10 cellular contexts compared by ENCODE assay signal in the genomic region with DNA sequence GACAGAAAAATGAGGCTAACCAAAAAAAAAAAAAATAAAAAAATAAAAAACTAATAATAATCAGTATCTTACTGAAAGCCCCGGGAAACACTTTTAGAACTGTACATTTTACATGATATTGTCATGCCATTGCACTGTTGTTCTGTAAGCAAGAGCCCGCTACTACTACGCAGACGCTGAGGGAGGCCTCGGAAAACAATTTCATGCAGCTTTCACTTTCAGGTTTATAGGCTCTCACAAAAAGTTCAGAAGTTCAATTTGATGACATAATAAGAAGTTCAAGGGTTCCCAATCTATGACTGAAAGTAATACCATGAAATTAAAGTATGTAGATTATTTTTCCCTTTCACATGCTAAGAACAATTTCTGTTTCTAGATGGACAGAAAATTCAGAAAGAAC.
DNase-seq lines count a peak whose midpoint lies in the region; ATAC-seq, FAIRE-seq and TF ChIP-seq lines count a peak whose summit lies in the region.
"Had no signal": no experiment of that assay in that cellular context is flagged by ENCODE, and none has a peak within 500 bp of the region (broad histone marks: within the 10 kb centered on the region; RNA-seq: fewer than 3 reads in every experiment).

No MANE protein-coding gene starts in this region.

- POLR2A ChIA-PET in activated CD8-positive, alpha-beta T cell treated with anti-CD3 and anti-CD28 coated beads, Interleukin-2, amount 10 ng/mL, durations not matched to agents 7 days and 5 days (lab: Charles Lee): no interaction called here

- H3K4me3 Mint-ChIP-seq in activated CD8-positive, alpha-beta T cell treated with anti-CD3 and anti-CD28 coated beads, Interleukin-2, amount 10 ng/mL, durations not matched to agents 7 days and 5 days: peak overlapping the region; percentile 35

- H3K27ac ChIP-seq in small intestine (ENCODE audit: low read depth in 1 of 2, low read length in 1 of 2): no peak overlapping the region
- H3K27ac ChIP-seq in brain microvascular endothelial cell: no peak overlapping the region

- H3K9me3 Mint-ChIP-seq in activated CD8-positive, alpha-beta T cell treated with anti-CD3 and anti-CD28 coated beads, Interleukin-2, amount 10 ng/mL, durations not matched to agents 7 days and 5 days (ENCODE audit: insufficient read depth): no peaks in the 10 kb centered on the region

- peak; percentile 84 for FAIRE-seq in small intestine (lab: Jason Lieb, UNC)

- CTCF ChIA-PET in activated CD8-positive, alpha-beta T cell treated with anti-CD3 and anti-CD28 coated beads, Interleukin-2, amount 10 ng/mL, durations not matched to agents 7 days and 5 days (lab: Charles Lee): no interaction called here

- H3K36me3 Mint-ChIP-seq in activated CD8-positive, alpha-beta T cell treated with anti-CD3 and anti-CD28 coated beads, Interleukin-2, amount 10 ng/mL, durations not matched to agents 7 days and 5 days (ENCODE audit: low read depth): no peaks in the 10 kb centered on the region

- peak; percentile 5 for DNase-seq in stimulated activated CD4-positive, alpha-beta T cell treated with anti-CD3 and anti-CD28 coated beads, Interleukin-15, amount 100 ng/mL, for 24 hours
- no peak for DNase-seq in stimulated activated CD4-positive, alpha-beta T cell treated with anti-CD3 and anti-CD28 coated beads, Interleukin-2, amount 100 ng/mL, for 48 hours
- peak; percentile 35 for DNase-seq in activated CD8-positive, alpha-beta T cell treated with anti-CD3 and anti-CD28 coated beads, Interleukin-2, amount 10 ng/mL, durations not matched to agents 7 days and 5 days
- DNase-seq in small intestine: peak; percentile 85
- DNase-seq in GOT3 (lab: John Stamatoyannopoulos, UW): no peak
- DNase-seq in NCI-H524 treated with DMSO at 0.1 percent for 48 hours (lab: John Stamatoyannopoulos, UW): no peak
- DNase-seq in brain microvascular endothelial cell: no peak
- DNase-seq: NCI-H748 treated with DMSO at 0.1 percent for 48 hours had no signal

- WGBS in small intestine, 3 donors: 7 to 35% (median 11%) methylated on average over 5 of the region's 5 CpGs

- ATAC-seq in HG02973 (IDR thresholded peaks at IDR 0.05; ENCODE audit: unreplicated experiment): peak; percentile 93
- no peak for ATAC-seq in activated CD8-positive, alpha-beta T cell treated with anti-CD3 and anti-CD28 coated beads, Interleukin-2, amount 10 ng/mL, durations not matched to agents 7 days and 5 days

- peaks cover 10% of the 10 kb centered on the region for H3K4me1 Mint-ChIP-seq in activated CD8-positive, alpha-beta T cell treated with anti-CD3 and anti-CD28 coated beads, Interleukin-2, amount 10 ng/mL, durations not matched to agents 7 days and 5 days (ENCODE audit: low read depth)

- TF ChIP-seq CTCF in brain microvascular endothelial cell (IDR thresholded peaks at IDR 0.05; ENCODE audit: low read depth, low read length, missing control alignments): no peak

- H3K36me3 ChIP-seq in small intestine (ENCODE audit: control insufficient read depth in 2 of 2, insufficient read depth in 2 of 2, low read length in 2 of 2): no peaks in the 10 kb centered on the region
- H3K36me3 ChIP-seq in brain microvascular endothelial cell (replicated peaks): no peaks in the 10 kb centered on the region

- H3K27me3 ChIP-seq in small intestine (ENCODE audit: control insufficient read depth in 2 of 2, insufficient read depth in 2 of 2, low read length in 2 of 2) (no peaks in the 10 kb centered on the region), brain microvascular endothelial cell (replicated peaks) (no peaks in the 10 kb centered on the region)

- no peaks in the 10 kb centered on the region for H3K9me3 ChIP-seq in small intestine (ENCODE audit: control insufficient read depth, low read depth)

- no peaks in the 10 kb centered on the region for H3K27me3 Mint-ChIP-seq in activated CD8-positive, alpha-beta T cell treated with anti-CD3 and anti-CD28 coated beads, Interleukin-2, amount 10 ng/mL, durations not matched to agents 7 days and 5 days (ENCODE audit: low read depth)
- H3K27me3 Mint-ChIP-seq: progenitor cell of endocrine pancreas had no signal

- in situ Hi-C loops in brain microvascular endothelial cell (cut with HindIII; ENCODE audit: low pct_ligation_motif_present, low sequenced_read_pairs): no loop called here

- peaks cover 0 to 3% of the 10 kb centered on the region in 2 donors for H3K4me1 ChIP-seq in small intestine (ENCODE audit: control insufficient read depth in 2 of 2, insufficient read depth in 1 of 2, low read depth in 1 of 2, low read length in 1 of 2)

- H3K27ac Mint-ChIP-seq in activated CD8-positive, alpha-beta T cell treated with anti-CD3 and anti-CD28 coated beads, Interleukin-2, amount 10 ng/mL, durations not matched to agents 7 days and 5 days: no peak overlapping the region
- H3K27ac Mint-ChIP-seq: progenitor cell of endocrine pancreas had no signal

- H3K4me3 ChIP-seq in small intestine (ENCODE audit: low read depth in 1 of 2, low read length in 2 of 2) (no peak overlapping the region), brain microvascular endothelial cell (ENCODE audit: low read depth, low read length) (no peak overlapping the region)

Comparison
In these comparisons a context has a peak if more than half of its experiments do, and no peak if none do; other contexts are left out.
1. DNase-seq: peak in stimulated activated CD4-positive, alpha-beta T cell treated with anti-CD3 and anti-CD28 coated beads, Interleukin-15, amount 100 ng/mL, for 24 hours (single experiment), activated CD8-positive, alpha-beta T cell treated with anti-CD3 and anti-CD28 coated beads, Interleukin-2, amount 10 ng/mL, durations not matched to agents 7 days and 5 days (single experiment) and small intestine (single experiment); none in stimulated activated CD4-positive, alpha-beta T cell treated with anti-CD3 and anti-CD28 coated beads, Interleukin-2, amount 100 ng/mL, for 48 hours (0 of 2), GOT3 (single experiment), NCI-H524 treated with DMSO at 0.1 percent for 48 hours (single experiment) and brain microvascular endothelial cell (single experiment).